Comparison of ENCODE assay signal across 28 cellular contexts in the genomic region with DNA sequence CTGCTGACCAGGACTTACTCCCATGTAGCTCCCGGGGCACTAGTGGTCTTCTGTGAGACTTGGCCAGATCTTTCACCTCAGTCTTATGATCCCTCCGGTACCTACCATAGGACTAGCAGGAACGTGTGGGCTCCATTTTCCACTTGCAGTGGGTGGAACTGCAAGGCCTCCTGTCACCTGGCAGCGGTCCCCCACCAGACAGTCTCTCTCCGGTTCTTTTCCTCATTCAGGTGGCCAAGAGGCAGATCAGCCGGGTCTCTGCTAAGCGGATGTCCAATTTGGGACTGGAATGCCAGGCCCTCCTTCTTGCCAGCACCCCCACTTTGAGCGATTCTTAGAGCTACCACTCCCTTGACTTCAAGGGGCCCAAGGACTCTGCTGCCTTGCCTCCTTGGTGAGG.
"Had no signal": no experiment of that assay in that cellular context is flagged by ENCODE, and none has a peak within 500 bp of the region (broad histone marks: within the 10 kb centered on the region; RNA-seq: fewer than 3 reads in every experiment).

No MANE protein-coding gene starts in this region.

- FAIRE-seq: endometrium, frontal cortex, urothelium cell line had no signal

- H3K27me3 Mint-ChIP-seq: stimulated activated memory B cell treated with anti-CD40 and anti-IgM and Interleukin-4, amounts not matched to agents 10 μg/mL and 1 μg/mL and 100 μg/mL, for 72 hours; type B pancreatic cell had no signal

- H3K4me3 ChIP-seq: esophagus squamous epithelium, lung, mucosa of descending colon, ovary, psoas muscle, sigmoid colon, testis, tibial artery had no signal

- DNase-seq: cortex of kidney; effector memory CD8-positive, alpha-beta T cell; erythroblast; esophagus squamous epithelium; hypothalamus; immature natural killer cell; islet precursor cell; kidney glomerular epithelial cell; mucosa of descending colon; naive thymus-derived CD4-positive, alpha-beta T cell; occipital lobe; ovary; posterior cingulate gyrus; psoas muscle; right cardiac atrium; sigmoid colon; stimulated activated CD4-positive, alpha-beta T cell treated with anti-CD3 and anti-CD28 coated beads, Interleukin-4, amount 100 ng/mL, for 4 hours; stimulated activated naive CD8-positive, alpha-beta T cell treated with anti-CD3 and anti-CD28 coated beads, Interleukin-15, Interleukin-2, amounts not matched to agents 100 U/mL and 50 U/mL, for 24 hours; testis; tibial artery had no signal

- H3K4me1 Mint-ChIP-seq: immature natural killer cell; memory B cell; naive thymus-derived CD4-positive, alpha-beta T cell; stimulated activated memory B cell treated with anti-CD40 and anti-IgM and Interleukin-4, amounts not matched to agents 10 μg/mL and 1 μg/mL and 100 μg/mL, for 72 hours had no signal

- H3K4me3 Mint-ChIP-seq: effector memory CD8-positive, alpha-beta T cell; immature natural killer cell; memory B cell; naive thymus-derived CD4-positive, alpha-beta T cell; nephron; stimulated activated memory B cell treated with anti-CD40 and anti-IgM and Interleukin-4, amounts not matched to agents 10 μg/mL and 1 μg/mL and 100 μg/mL, for 72 hours; type B pancreatic cell had no signal

- H3K27me3 ChIP-seq: esophagus squamous epithelium, ovary, sigmoid colon, testis, tibial artery had no signal

- H3K9me3 ChIP-seq: esophagus squamous epithelium, mucosa of descending colon, ovary, psoas muscle, sigmoid colon, testis, tibial artery had no signal

- H3K36me3 Mint-ChIP-seq: immature natural killer cell; memory B cell; naive thymus-derived CD4-positive, alpha-beta T cell; stimulated activated memory B cell treated with anti-CD40 and anti-IgM and Interleukin-4, amounts not matched to agents 10 μg/mL and 1 μg/mL and 100 μg/mL, for 72 hours; type B pancreatic cell had no signal

- H3K27ac Mint-ChIP-seq: effector memory CD8-positive, alpha-beta T cell; immature natural killer cell; memory B cell; naive thymus-derived CD4-positive, alpha-beta T cell; nephron; stimulated activated memory B cell treated with anti-CD40 and anti-IgM and Interleukin-4, amounts not matched to agents 10 μg/mL and 1 μg/mL and 100 μg/mL, for 72 hours; type B pancreatic cell had no signal

- H3K9me3 Mint-ChIP-seq: effector memory CD8-positive, alpha-beta T cell; immature natural killer cell; memory B cell; nephron; stimulated activated memory B cell treated with anti-CD40 and anti-IgM and Interleukin-4, amounts not matched to agents 10 μg/mL and 1 μg/mL and 100 μg/mL, for 72 hours; type B pancreatic cell had no signal

- H3K27ac ChIP-seq: esophagus squamous epithelium, ovary, psoas muscle, sigmoid colon, testis, tibial artery had no signal

- H3K36me3 ChIP-seq: esophagus squamous epithelium, ovary had no signal

- H3K4me1 ChIP-seq: testis had no signal
